17 cellular contexts compared by ENCODE assay signal in the genomic region with DNA sequence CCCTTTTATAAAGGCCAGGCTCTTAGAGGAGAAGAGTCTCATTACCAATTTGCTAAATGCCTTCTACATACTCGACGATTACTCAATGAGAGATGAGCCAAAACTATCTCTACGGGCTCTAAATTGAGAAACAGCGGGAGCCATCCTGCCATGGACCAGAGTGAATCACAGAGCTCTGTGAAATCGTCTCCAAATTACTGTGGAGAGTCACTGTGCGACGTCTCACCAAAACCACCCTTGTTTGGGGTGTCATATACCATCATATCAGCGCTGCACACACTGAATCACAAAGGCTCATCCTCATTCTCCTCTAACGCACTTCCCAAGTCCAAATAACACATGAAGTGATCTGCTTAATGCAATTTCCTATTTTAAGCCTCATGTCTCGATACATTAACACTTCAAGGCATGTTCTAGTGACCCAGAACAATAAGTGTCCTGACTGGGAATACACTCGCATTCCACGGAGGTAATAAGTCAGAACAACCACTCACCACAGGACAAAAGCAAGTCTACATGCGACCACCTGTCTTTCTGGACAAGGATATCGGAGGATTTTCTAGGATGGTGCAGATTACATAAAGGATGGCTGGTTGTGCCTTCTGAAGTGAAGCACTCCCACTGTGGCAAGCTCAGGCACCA. TPM values are rescaled to one million over a fixed set of nuclear protein-coding genes. Genes with fewer than 3 reads are reported as not detected.
DNase-seq lines count a peak whose midpoint lies in the region; ATAC-seq and TF ChIP-seq lines count a peak whose summit lies in the region.
"Had no signal": no experiment of that assay in that cellular context is flagged by ENCODE, and none has a peak within 500 bp of the region (broad histone marks: within the 10 kb centered on the region; RNA-seq: fewer than 3 reads in every experiment).

No MANE protein-coding gene starts in this region.

- no peaks in the 10 kb centered on the region for H3K36me3 Mint-ChIP-seq in activated naive CD8-positive, alpha-beta T cell treated with anti-CD3 and anti-CD28 coated beads for 36 hours
- H3K36me3 Mint-ChIP-seq: activated CD4-positive, alpha-beta memory T cell treated with anti-CD3 and anti-CD28 coated beads for 36 hours; activated naive CD4-positive, alpha-beta T cell treated with anti-CD3 and anti-CD28 coated beads, Interleukin-2, amount 10 ng/mL, durations not matched to agents 7 days and 5 days had no signal

- no peaks in the 10 kb centered on the region for H3K27me3 ChIP-seq in esophagus (ENCODE audit: control insufficient read depth in 1 of 2, insufficient read depth in 2 of 2, low read length in 2 of 2)
- no peaks in the 10 kb centered on the region for H3K27me3 ChIP-seq in upper lobe of left lung

- 72 to 73% methylated on average over 14 of the region's 14 CpGs for WGBS in esophagus, 2 donors
- WGBS in upper lobe of left lung, 2 donors = 90% methylated on average over 14 of the region's 14 CpGs

- H3K4me3 ChIP-seq in esophagus (ENCODE audit: low read depth in 1 of 2, low read length in 2 of 2) (no peak overlapping the region), upper lobe of left lung (no peak overlapping the region)
- H3K4me3 ChIP-seq: lower lobe of right lung, thoracic aorta had no signal

- H3K9me3 ChIP-seq in esophagus (ENCODE audit: control insufficient read depth in 2 of 2, insufficient read depth in 1 of 2, low read depth in 1 of 2, low read length in 1 of 2) = no peaks in the 10 kb centered on the region
- H3K9me3 ChIP-seq in upper lobe of left lung = no peaks in the 10 kb centered on the region
- H3K9me3 ChIP-seq: lower lobe of right lung, thoracic aorta had no signal

- H3K9me3 Mint-ChIP-seq in activated naive CD8-positive, alpha-beta T cell treated with anti-CD3 and anti-CD28 coated beads for 36 hours = no peaks in the 10 kb centered on the region
- H3K9me3 Mint-ChIP-seq: activated CD4-positive, alpha-beta memory T cell treated with anti-CD3 and anti-CD28 coated beads for 36 hours; activated naive CD4-positive, alpha-beta T cell treated with anti-CD3 and anti-CD28 coated beads, Interleukin-2, amount 10 ng/mL, durations not matched to agents 7 days and 5 days; dendritic cell treated with granulocyte-macrophage colony-stimulating factor and Interleukin-4, amounts not matched to agents 40 ng/mL and 50 ng/mL, for 4 days had no signal

- H3K4me1 ChIP-seq in esophagus (ENCODE audit: control insufficient read depth in 2 of 2, insufficient read depth in 2 of 2, low read length in 1 of 2) (peaks cover 0 to 2% of the 10 kb centered on the region in 2 donors), upper lobe of left lung (peaks cover 0 to 18% (median 9%) of the 10 kb centered on the region in 4 donors)

- peak overlapping the region; percentile 50 to 65 for H3K27ac ChIP-seq in esophagus (ENCODE audit: low read depth in 2 of 2, low read length in 1 of 2)
- peak overlapping the region; percentile 27 to 80 (median 74) for H3K27ac ChIP-seq in upper lobe of left lung
- H3K27ac ChIP-seq: thoracic aorta had no signal

- no peak overlapping the region for H3K27ac Mint-ChIP-seq in activated naive CD8-positive, alpha-beta T cell treated with anti-CD3 and anti-CD28 coated beads for 36 hours
- H3K27ac Mint-ChIP-seq: activated CD4-positive, alpha-beta memory T cell treated with anti-CD3 and anti-CD28 coated beads for 36 hours; activated naive CD4-positive, alpha-beta T cell treated with anti-CD3 and anti-CD28 coated beads, Interleukin-2, amount 10 ng/mL, durations not matched to agents 7 days and 5 days; dendritic cell treated with granulocyte-macrophage colony-stimulating factor and Interleukin-4, amounts not matched to agents 40 ng/mL and 50 ng/mL, for 4 days; progenitor cell of endocrine pancreas had no signal

- TF ChIP-seq EP300 in upper lobe of left lung (IDR thresholded peaks at IDR 0.05) = no peak

- H3K4me1 Mint-ChIP-seq in activated naive CD8-positive, alpha-beta T cell treated with anti-CD3 and anti-CD28 coated beads for 36 hours = no peaks in the 10 kb centered on the region
- H3K4me1 Mint-ChIP-seq: activated naive CD4-positive, alpha-beta T cell treated with anti-CD3 and anti-CD28 coated beads, Interleukin-2, amount 10 ng/mL, durations not matched to agents 7 days and 5 days had no signal

- TF ChIP-seq POLR2A in upper lobe of left lung (IDR thresholded peaks at IDR 0.05) = no peak

- no peaks in the 10 kb centered on the region for H3K27me3 Mint-ChIP-seq in activated naive CD8-positive, alpha-beta T cell treated with anti-CD3 and anti-CD28 coated beads for 36 hours
- H3K27me3 Mint-ChIP-seq: activated CD4-positive, alpha-beta memory T cell treated with anti-CD3 and anti-CD28 coated beads for 36 hours; dendritic cell treated with granulocyte-macrophage colony-stimulating factor and Interleukin-4, amounts not matched to agents 40 ng/mL and 50 ng/mL, for 4 days; progenitor cell of endocrine pancreas had no signal

- H3K36me3 ChIP-seq in esophagus (ENCODE audit: control insufficient read depth in 2 of 2, insufficient read depth in 2 of 2, low read length in 1 of 2) = no peaks in the 10 kb centered on the region
- H3K36me3 ChIP-seq in upper lobe of left lung = peaks cover 0 to 63% (median 10%) of the 10 kb centered on the region in 4 donors

- H3K4me3 Mint-ChIP-seq in activated naive CD8-positive, alpha-beta T cell treated with anti-CD3 and anti-CD28 coated beads for 36 hours = no peak overlapping the region
- H3K4me3 Mint-ChIP-seq: activated CD4-positive, alpha-beta memory T cell treated with anti-CD3 and anti-CD28 coated beads for 36 hours; activated naive CD4-positive, alpha-beta T cell treated with anti-CD3 and anti-CD28 coated beads, Interleukin-2, amount 10 ng/mL, durations not matched to agents 7 days and 5 days; dendritic cell treated with granulocyte-macrophage colony-stimulating factor and Interleukin-4, amounts not matched to agents 40 ng/mL and 50 ng/mL, for 4 days had no signal

- no peak for TF ChIP-seq CTCF in upper lobe of left lung (IDR thresholded peaks at IDR 0.05)

- DNase-seq in SIG-M5 treated with dmso at 0.1 percent for 504 hours (lab: John Stamatoyannopoulos, UW; ENCODE audit: unreplicated experiment) (peak; percentile 64), SIG-M5 (lab: John Stamatoyannopoulos, UW) (no peak), myocyte (ENCODE audit: low read depth) (peak; percentile 63), upper lobe of left lung (no peak), activated gamma-delta T cell (lab: John Stamatoyannopoulos, UW) (no peak)
- DNase-seq in activated naive CD8-positive, alpha-beta T cell treated with anti-CD3 and anti-CD28 coated beads for 36 hours = no peak
- DNase-seq: activated CD4-positive, alpha-beta memory T cell treated with anti-CD3 and anti-CD28 coated beads for 36 hours; activated naive CD4-positive, alpha-beta T cell treated with anti-CD3 and anti-CD28 coated beads, Interleukin-2, amount 10 ng/mL, durations not matched to agents 7 days and 5 days; Calu3; Kasumi-1; lower lobe of right lung; NCI-H2171 had no signal

- ATAC-seq in upper lobe of left lung (ENCODE audit: low FRiP score in 2 of 2) (peak in 1 of 2 donors; percentile 65), GM18909 (IDR thresholded peaks at IDR 0.05; ENCODE audit: poor library complexity, unreplicated experiment) (no peak)
- ATAC-seq: lower lobe of right lung had no signal

RNA-seq across cellular contexts. Expression of a gene that starts 44.4 kb away (rescaled TPM):
- polyA plus RNA-seq in esophagus = 10 to 100 TPM in 1 of 2 donors, 1 to 10 TPM in 1; 3.9 to 11.6 TPM
- total RNA-seq in myocyte (7.8 and 8.7 TPM in 2 replicates), upper lobe of left lung (10 to 100 TPM; 26.8 to 81.1 (median 46.1) TPM)
- polyA plus RNA-seq in myocyte (2012) = 22.0 TPM
- under 1 TPM; 0.08 to 0.10 TPM for total RNA-seq in activated naive CD8-positive, alpha-beta T cell treated with anti-CD3 and anti-CD28 coated beads for 36 hours

Comparison
In these comparisons a context has a peak if more than half of its experiments do, and no peak if none do; other contexts are left out.
1. DNase-seq: peak in SIG-M5 treated with dmso at 0.1 percent for 504 hours (single experiment) and myocyte (single experiment); none in SIG-M5 (single experiment), upper lobe of left lung (0 of 2), activated naive CD8-positive, alpha-beta T cell treated with anti-CD3 and anti-CD28 coated beads for 36 hours (single experiment) and activated gamma-delta T cell (single experiment).